Comparison of ENCODE assay signal across 18 cellular contexts in the genomic region with DNA sequence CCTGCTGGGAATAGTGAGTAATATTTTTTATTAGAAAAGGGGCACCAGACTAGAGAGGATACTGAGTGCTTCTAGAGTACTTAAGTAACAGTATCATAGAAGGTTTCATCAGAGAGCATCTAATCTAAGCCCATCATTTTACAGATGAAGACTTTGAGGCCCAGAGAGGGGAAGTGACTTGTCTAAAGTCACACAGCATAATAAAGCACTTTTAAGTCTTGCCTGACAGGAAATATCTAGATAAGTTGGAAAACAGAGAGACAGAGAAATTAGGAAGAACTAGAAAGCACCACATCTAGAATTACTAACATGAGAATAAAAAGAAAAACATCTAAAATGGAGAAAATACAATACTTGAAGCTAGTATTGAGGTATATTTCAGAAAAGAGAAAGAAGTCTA. TPM values are rescaled to one million over a fixed set of nuclear protein-coding genes. Genes with fewer than 3 reads are reported as not detected.
"Had no signal": no experiment of that assay in that cellular context is flagged by ENCODE, and none has a peak within 500 bp of the region (broad histone marks: within the 10 kb centered on the region; RNA-seq: fewer than 3 reads in every experiment).

No MANE protein-coding gene starts in this region.

- DNase-seq: activated CD4-positive, alpha-beta memory T cell treated with anti-CD3 and anti-CD28 coated beads for 36 hours; activated CD4-positive, alpha-beta T cell treated with anti-CD3 and anti-CD28 coated beads for 36 hours; activated T-cell treated with anti-CD3 and anti-CD28 coated beads for 4 hours; anterior cingulate cortex; caudate nucleus; endodermal cell; foreskin keratinocyte; glutamatergic neuron; hypothalamus; islet precursor cell; left colon; lower lobe of right lung; occipital lobe; testis had no signal

- ATAC-seq: activated CD4-positive, alpha-beta T cell treated with anti-CD3 and anti-CD28 coated beads for 36 hours; foreskin keratinocyte; lower lobe of right lung had no signal

- H3K27me3 ChIP-seq: testis had no signal

- H3K27ac ChIP-seq: epithelial cell of prostate, foreskin keratinocyte, lower lobe of right lung, testis had no signal

- FAIRE-seq: colon had no signal

- H3K4me3 ChIP-seq: lower lobe of right lung, testis had no signal

- H3K36me3 Mint-ChIP-seq: activated CD4-positive, alpha-beta memory T cell treated with anti-CD3 and anti-CD28 coated beads for 36 hours; brain; type B pancreatic cell had no signal

- H3K9me3 ChIP-seq: lower lobe of right lung, testis had no signal

- H3K4me3 Mint-ChIP-seq: activated CD4-positive, alpha-beta memory T cell treated with anti-CD3 and anti-CD28 coated beads for 36 hours; activated CD4-positive, alpha-beta T cell treated with anti-CD3 and anti-CD28 coated beads for 36 hours; brain; endodermal cell; type B pancreatic cell had no signal

- H3K4me1 ChIP-seq: foreskin keratinocyte, testis had no signal

- H3K27ac Mint-ChIP-seq: activated CD4-positive, alpha-beta memory T cell treated with anti-CD3 and anti-CD28 coated beads for 36 hours; activated CD4-positive, alpha-beta T cell treated with anti-CD3 and anti-CD28 coated beads for 36 hours; brain; endodermal cell; type B pancreatic cell had no signal

- H3K27me3 Mint-ChIP-seq: activated CD4-positive, alpha-beta memory T cell treated with anti-CD3 and anti-CD28 coated beads for 36 hours; activated CD4-positive, alpha-beta T cell treated with anti-CD3 and anti-CD28 coated beads for 36 hours had no signal

- H3K9me3 Mint-ChIP-seq: endodermal cell, type B pancreatic cell had no signal

- H3K4me1 Mint-ChIP-seq: brain, endodermal cell had no signal

RNA-seq across cellular contexts. Expression of gene HLA-DMB, which starts 6.1 kb away (rescaled TPM):
- polyA plus RNA-seq: foreskin keratinocyte had no signal
